In the genomic region with DNA sequence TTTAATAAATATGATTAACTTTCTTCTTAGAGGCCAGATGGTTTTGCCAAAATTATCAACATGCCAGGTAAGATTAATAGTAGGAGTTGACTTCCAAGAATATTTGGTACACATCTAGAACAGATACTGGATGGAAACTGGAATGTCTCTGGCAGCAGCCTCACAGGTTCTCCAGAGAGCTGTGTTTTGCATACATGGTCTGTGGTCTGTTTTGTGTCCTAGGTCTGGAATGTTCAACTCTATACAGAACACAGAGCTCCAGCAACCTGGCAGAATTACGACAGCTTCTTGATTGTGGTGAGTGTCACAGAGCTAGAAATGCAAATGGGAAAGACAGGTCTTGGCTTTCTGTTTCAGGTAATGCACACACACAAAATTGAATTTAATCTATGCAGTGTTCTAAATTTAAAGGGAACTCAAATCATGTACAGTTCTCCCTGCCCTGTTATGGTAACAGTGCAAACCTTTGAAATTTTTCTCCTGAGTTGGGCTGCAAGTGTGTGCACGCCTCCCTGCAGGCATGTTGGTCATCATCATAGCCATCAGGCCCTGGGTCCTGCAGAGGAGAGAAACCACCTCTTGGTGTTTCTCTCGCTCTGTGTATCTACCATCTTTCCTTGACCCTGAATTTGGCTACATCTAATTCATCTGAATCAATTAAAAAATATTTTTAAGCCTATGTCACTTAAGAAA, we compare ENCODE assay signal across 10 cellular contexts. TPM values are rescaled to one million over a fixed set of nuclear protein-coding genes. Genes with fewer than 3 reads are reported as not detected.
DNase-seq lines count a peak whose midpoint lies in the region; ATAC-seq and TF ChIP-seq lines count a peak whose summit lies in the region.
"Had no signal": no experiment of that assay in that cellular context is flagged by ENCODE, and none has a peak within 500 bp of the region (broad histone marks: within the 10 kb centered on the region; RNA-seq: fewer than 3 reads in every experiment).

No MANE protein-coding gene starts in this region.

- H3K4me2 ChIP-seq in neural progenitor cell: no peak overlapping the region

- no peaks in the 10 kb centered on the region for H3K9me3 ChIP-seq in heart right ventricle
- no peaks in the 10 kb centered on the region for H3K9me3 ChIP-seq in neural progenitor cell (ENCODE audit: low read depth)

- POLR2A ChIA-PET in activated CD4-positive, alpha-beta T cell treated with anti-CD3 and anti-CD28 coated beads, Interleukin-2, amount 10 ng/mL, durations not matched to agents 7 days and 5 days (lab: Charles Lee): no interaction called here

- peaks cover 0 to 58% (median 17%) of the 10 kb centered on the region in 9 donors for H3K36me3 ChIP-seq in heart right ventricle
- H3K36me3 ChIP-seq in neural progenitor cell: no peaks in the 10 kb centered on the region

- no peaks in the 10 kb centered on the region for H3F3A ChIP-seq in neural progenitor cell (ENCODE audit: low read depth)

- H3K9ac ChIP-seq in neural progenitor cell: no peak overlapping the region

- H3K4me1 ChIP-seq in heart right ventricle (peaks cover 13 to 84% (median 65%) of the 10 kb centered on the region in 9 donors), neural progenitor cell (peaks cover 6% of the 10 kb centered on the region)

- H3K27me3 Mint-ChIP-seq in neural progenitor cell (ENCODE audit: insufficient read depth, low read depth): no peaks in the 10 kb centered on the region
- H3K27me3 Mint-ChIP-seq in activated CD4-positive, alpha-beta T cell treated with anti-CD3 and anti-CD28 coated beads, Interleukin-2, amount 10 ng/mL, durations not matched to agents 7 days and 5 days: no peaks in the 10 kb centered on the region

- peaks cover 29% of the 10 kb centered on the region for H3K36me3 Mint-ChIP-seq in neural progenitor cell
- H3K36me3 Mint-ChIP-seq in activated CD4-positive, alpha-beta T cell treated with anti-CD3 and anti-CD28 coated beads, Interleukin-2, amount 10 ng/mL, durations not matched to agents 7 days and 5 days (ENCODE audit: low read depth): peaks cover 52% of the 10 kb centered on the region

- no peak overlapping the region for H3K4me3 Mint-ChIP-seq in neural progenitor cell
- no peak overlapping the region for H3K4me3 Mint-ChIP-seq in activated CD4-positive, alpha-beta T cell treated with anti-CD3 and anti-CD28 coated beads, Interleukin-2, amount 10 ng/mL, durations not matched to agents 7 days and 5 days

- H4K20me1 ChIP-seq in neural progenitor cell (ENCODE audit: low read depth): peaks cover 3% of the 10 kb centered on the region

- H3K4me1 Mint-ChIP-seq in neural progenitor cell: peaks cover 32% of the 10 kb centered on the region
- peaks cover 81% of the 10 kb centered on the region for H3K4me1 Mint-ChIP-seq in activated CD4-positive, alpha-beta T cell treated with anti-CD3 and anti-CD28 coated beads, Interleukin-2, amount 10 ng/mL, durations not matched to agents 7 days and 5 days

- intact Hi-C loops in heart right ventricle (cut with DNase I): loop anchor here in 2 of 10 donors (5.0 kb wide), 2 partner anchors 582 to 1027 kb away; no protein-coding TSS in a partner anchor

- ATAC-seq in GM18498 (IDR thresholded peaks at IDR 0.05; ENCODE audit: unreplicated experiment): peak; percentile 76
- ATAC-seq in GM21390 (IDR thresholded peaks at IDR 0.05; ENCODE audit: unreplicated experiment): peak; percentile 63
- ATAC-seq in HG03442 (IDR thresholded peaks at IDR 0.05; ENCODE audit: unreplicated experiment): peak; percentile 54
- ATAC-seq in heart right ventricle: peak; percentile 49 to 91 (median 76)

- no peak for TF ChIP-seq CTCF in heart right ventricle (IDR thresholded peaks at IDR 0.05)
- TF ChIP-seq CTCF in neural progenitor cell (IDR thresholded peaks at IDR 0.05): no peak

- H3K9me3 Mint-ChIP-seq in neural progenitor cell: no peaks in the 10 kb centered on the region
- H3K9me3 Mint-ChIP-seq in activated CD4-positive, alpha-beta T cell treated with anti-CD3 and anti-CD28 coated beads, Interleukin-2, amount 10 ng/mL, durations not matched to agents 7 days and 5 days: no peaks in the 10 kb centered on the region

- H3K27ac Mint-ChIP-seq in neural progenitor cell: no peak overlapping the region
- H3K27ac Mint-ChIP-seq in activated CD4-positive, alpha-beta T cell treated with anti-CD3 and anti-CD28 coated beads, Interleukin-2, amount 10 ng/mL, durations not matched to agents 7 days and 5 days: no peak overlapping the region

- H3K4me3 ChIP-seq in heart right ventricle (no peak overlapping the region), neural progenitor cell (no peak overlapping the region)

- no peak for DNase-seq in heart right ventricle
- no peak for DNase-seq in neural progenitor cell (ENCODE audit: low spot score)
- DNase-seq in NK-92 (lab: John Stamatoyannopoulos, UW; ENCODE audit: unreplicated experiment): no peak
- no peak for DNase-seq in activated CD4-positive, alpha-beta T cell treated with anti-CD3 and anti-CD28 coated beads, Interleukin-2, amount 10 ng/mL, durations not matched to agents 7 days and 5 days
- no peak for DNase-seq in NAMALWA (ENCODE audit: low spot score)
- DNase-seq: DMS79 treated with DMSO at 0.1 percent for 48 hours, NCI-H187 had no signal

- peak overlapping the region; percentile 35 to 92 (median 62) for H3K27ac ChIP-seq in heart right ventricle
- no peak overlapping the region for H3K27ac ChIP-seq in neural progenitor cell

- 60 to 81% methylated on average over 3 of the region's 3 CpGs for WGBS in heart right ventricle, 2 donors

- H3K79me2 ChIP-seq in neural progenitor cell (ENCODE audit: low read depth): peaks cover 6% of the 10 kb centered on the region

- CTCF ChIA-PET in activated CD4-positive, alpha-beta T cell treated with anti-CD3 and anti-CD28 coated beads, Interleukin-2, amount 10 ng/mL, durations not matched to agents 7 days and 5 days (lab: Charles Lee): interaction anchor here (0.7 to 0.8 kb wide), 2 partner anchors 107 to 504 kb away, joined by 3 read pairs; no protein-coding TSS in a partner anchor

- H3K27me3 ChIP-seq in heart right ventricle (no peaks in the 10 kb centered on the region), neural progenitor cell (no peaks in the 10 kb centered on the region)

- no peak overlapping the region for H2AFZ ChIP-seq in neural progenitor cell (replicated peaks)

RNA-seq across cellular contexts. Expression of gene PIK3R1, which starts 58.3 kb away (rescaled TPM):
- total RNA-seq in heart right ventricle (100 to 1,000 TPM in 8 of 10 donors, 10 to 100 TPM in 2; 45.6 to 269 (median 148) TPM), neural progenitor cell (ENCODE audit: low replicate concordance) (19.7 and 24.2 TPM in 2 replicates)
- polyA plus RNA-seq in heart right ventricle: 10 to 100 TPM; 12.2 to 22.3 TPM
- 10 to 100 TPM; 75.6 to 97.0 TPM for total RNA-seq in activated CD4-positive, alpha-beta T cell treated with anti-CD3 and anti-CD28 coated beads, Interleukin-2, amount 10 ng/mL, durations not matched to agents 7 days and 5 days
